ENCODE assay signal across 1 cellular context in the genomic region with DNA sequence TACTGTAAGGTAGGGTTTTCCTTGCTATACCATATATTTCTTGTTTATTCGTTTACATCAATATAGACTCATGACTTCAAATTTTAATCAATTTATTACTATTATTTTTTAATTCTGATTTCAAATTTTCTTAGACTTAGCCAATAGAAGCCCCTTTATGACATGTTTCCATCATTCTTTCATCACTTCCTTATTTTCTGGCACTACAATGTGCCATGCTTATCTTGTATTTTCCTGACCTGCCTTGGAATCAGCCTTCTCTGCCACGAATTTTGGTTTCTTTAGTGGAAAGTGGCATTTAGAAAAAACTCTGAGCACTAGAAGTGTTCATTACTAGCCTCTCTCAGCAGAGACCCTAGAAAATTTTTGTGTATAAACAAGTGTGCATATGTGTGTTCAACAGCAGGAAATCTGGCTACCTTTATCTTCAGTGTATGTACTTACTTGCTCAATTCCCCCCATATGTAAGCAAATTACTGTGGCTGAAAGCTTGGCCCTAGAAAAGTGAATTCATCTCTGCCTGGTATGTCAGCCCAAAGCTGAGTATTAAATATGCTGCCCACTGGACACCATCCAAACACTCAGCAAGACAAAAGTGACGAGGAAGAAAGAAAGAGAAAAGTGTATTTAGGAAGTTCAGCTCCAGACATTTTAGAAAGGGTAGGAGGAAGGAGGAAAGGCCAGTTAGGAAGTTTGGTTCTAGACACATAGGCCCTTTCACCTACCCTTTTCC.
A peak's percentile ranks its signal among the peaks of the same experiment; 100 is the strongest.
TF ChIP-seq lines count a peak whose summit lies in the region.

No MANE protein-coding gene starts in this region.

TF ChIP-seq in HepG2, 621 proteins besides CTCF, POLR2A, EP300 and RAD21 (continued from another document and continues in another):
- TF ChIP-seq, protein P1, sequence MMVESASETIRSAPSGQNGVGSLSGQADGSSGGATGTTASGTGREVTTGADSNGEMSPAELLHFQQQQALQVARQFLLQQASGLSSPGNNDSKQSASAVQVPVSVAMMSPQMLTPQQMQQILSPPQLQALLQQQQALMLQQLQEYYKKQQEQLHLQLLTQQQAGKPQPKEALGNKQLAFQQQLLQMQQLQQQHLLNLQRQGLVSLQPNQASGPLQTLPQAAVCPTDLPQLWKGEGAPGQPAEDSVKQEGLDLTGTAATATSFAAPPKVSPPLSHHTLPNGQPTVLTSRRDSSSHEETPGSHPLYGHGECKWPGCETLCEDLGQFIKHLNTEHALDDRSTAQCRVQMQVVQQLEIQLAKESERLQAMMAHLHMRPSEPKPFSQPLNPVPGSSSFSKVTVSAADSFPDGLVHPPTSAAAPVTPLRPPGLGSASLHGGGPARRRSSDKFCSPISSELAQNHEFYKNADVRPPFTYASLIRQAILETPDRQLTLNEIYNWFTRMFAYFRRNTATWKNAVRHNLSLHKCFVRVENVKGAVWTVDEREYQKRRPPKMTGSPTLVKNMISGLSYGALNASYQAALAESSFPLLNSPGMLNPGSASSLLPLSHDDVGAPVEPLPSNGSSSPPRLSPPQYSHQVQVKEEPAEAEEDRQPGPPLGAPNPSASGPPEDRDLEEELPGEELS (CRISPR knock-in tag; IDR thresholded peaks at IDR 0.05) = 0 out of 2 replicates have a peak, but pooled peaks have one; percentile 40
- no peak for TF ChIP-seq RELA (CRISPR knock-in tag; IDR thresholded peaks at IDR 0.05)
- TF ChIP-seq ZFP1 (CRISPR knock-in tag; IDR thresholded peaks at IDR 0.05) = no peak
- TF ChIP-seq, protein P2, sequence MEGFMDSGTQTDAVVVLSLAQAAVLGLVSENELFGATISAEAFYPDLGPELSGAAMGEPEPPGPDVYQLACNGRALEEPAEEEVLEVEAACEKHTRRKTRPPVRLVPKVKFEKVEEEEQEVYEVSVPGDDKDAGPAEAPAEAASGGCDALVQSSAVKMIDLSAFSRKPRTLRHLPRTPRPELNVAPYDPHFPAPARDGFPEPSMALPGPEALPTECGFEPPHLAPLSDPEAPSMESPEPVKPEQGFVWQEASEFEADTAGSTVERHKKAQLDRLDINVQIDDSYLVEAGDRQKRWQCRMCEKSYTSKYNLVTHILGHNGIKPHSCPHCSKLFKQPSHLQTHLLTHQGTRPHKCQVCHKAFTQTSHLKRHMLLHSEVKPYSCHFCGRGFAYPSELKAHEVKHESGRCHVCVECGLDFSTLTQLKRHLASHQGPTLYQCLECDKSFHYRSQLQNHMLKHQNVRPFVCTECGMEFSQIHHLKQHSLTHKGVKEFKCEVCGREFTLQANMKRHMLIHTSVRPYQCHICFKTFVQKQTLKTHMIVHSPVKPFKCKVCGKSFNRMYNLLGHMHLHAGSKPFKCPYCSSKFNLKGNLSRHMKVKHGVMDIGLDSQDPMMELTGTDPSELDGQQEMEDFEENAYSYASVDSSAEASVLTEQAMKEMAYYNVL (CRISPR knock-in tag; IDR thresholded peaks at IDR 0.05; ENCODE audit: borderline replicate concordance) = 0 out of 2 replicates have a peak, but pooled peaks have one; percentile 42
- TF ChIP-seq ZNF558 (CRISPR knock-in tag; IDR thresholded peaks at IDR 0.05; ENCODE audit: borderline replicate concordance) = no peak
- TF ChIP-seq ZNF160 (CRISPR knock-in tag; IDR thresholded peaks at IDR 0.05) = no peak
- TF ChIP-seq ISX (CRISPR knock-in tag; conservative IDR thresholded peaks at IDR 0.05) = no peak
- TF ChIP-seq, protein P3, sequence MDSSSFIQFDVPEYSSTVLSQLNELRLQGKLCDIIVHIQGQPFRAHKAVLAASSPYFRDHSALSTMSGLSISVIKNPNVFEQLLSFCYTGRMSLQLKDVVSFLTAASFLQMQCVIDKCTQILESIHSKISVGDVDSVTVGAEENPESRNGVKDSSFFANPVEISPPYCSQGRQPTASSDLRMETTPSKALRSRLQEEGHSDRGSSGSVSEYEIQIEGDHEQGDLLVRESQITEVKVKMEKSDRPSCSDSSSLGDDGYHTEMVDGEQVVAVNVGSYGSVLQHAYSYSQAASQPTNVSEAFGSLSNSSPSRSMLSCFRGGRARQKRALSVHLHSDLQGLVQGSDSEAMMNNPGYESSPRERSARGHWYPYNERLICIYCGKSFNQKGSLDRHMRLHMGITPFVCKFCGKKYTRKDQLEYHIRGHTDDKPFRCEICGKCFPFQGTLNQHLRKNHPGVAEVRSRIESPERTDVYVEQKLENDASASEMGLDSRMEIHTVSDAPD (CRISPR knock-in tag; IDR thresholded peaks at IDR 0.05) = no peak
- no peak for TF ChIP-seq ZNF33B (CRISPR knock-in tag; IDR thresholded peaks at IDR 0.05)
- TF ChIP-seq, protein P4, sequence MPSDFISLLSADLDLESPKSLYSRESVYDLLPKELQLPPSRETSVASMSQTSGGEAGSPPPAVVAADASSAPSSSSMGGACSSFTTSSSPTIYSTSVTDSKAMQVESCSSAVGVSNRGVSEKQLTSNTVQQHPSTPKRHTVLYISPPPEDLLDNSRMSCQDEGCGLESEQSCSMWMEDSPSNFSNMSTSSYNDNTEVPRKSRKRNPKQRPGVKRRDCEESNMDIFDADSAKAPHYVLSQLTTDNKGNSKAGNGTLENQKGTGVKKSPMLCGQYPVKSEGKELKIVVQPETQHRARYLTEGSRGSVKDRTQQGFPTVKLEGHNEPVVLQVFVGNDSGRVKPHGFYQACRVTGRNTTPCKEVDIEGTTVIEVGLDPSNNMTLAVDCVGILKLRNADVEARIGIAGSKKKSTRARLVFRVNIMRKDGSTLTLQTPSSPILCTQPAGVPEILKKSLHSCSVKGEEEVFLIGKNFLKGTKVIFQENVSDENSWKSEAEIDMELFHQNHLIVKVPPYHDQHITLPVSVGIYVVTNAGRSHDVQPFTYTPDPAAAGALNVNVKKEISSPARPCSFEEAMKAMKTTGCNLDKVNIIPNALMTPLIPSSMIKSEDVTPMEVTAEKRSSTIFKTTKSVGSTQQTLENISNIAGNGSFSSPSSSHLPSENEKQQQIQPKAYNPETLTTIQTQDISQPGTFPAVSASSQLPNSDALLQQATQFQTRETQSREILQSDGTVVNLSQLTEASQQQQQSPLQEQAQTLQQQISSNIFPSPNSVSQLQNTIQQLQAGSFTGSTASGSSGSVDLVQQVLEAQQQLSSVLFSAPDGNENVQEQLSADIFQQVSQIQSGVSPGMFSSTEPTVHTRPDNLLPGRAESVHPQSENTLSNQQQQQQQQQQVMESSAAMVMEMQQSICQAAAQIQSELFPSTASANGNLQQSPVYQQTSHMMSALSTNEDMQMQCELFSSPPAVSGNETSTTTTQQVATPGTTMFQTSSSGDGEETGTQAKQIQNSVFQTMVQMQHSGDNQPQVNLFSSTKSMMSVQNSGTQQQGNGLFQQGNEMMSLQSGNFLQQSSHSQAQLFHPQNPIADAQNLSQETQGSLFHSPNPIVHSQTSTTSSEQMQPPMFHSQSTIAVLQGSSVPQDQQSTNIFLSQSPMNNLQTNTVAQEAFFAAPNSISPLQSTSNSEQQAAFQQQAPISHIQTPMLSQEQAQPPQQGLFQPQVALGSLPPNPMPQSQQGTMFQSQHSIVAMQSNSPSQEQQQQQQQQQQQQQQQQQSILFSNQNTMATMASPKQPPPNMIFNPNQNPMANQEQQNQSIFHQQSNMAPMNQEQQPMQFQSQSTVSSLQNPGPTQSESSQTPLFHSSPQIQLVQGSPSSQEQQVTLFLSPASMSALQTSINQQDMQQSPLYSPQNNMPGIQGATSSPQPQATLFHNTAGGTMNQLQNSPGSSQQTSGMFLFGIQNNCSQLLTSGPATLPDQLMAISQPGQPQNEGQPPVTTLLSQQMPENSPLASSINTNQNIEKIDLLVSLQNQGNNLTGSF (CRISPR knock-in tag; IDR thresholded peaks at IDR 0.05) = no peak
- no peak for TF ChIP-seq SKI (IDR thresholded peaks at IDR 0.05; ENCODE audit: partially characterized antibody)
- no peak for TF ChIP-seq ZNF547 (CRISPR knock-in tag; IDR thresholded peaks at IDR 0.05)
- no peak for TF ChIP-seq ZNF230 (CRISPR knock-in tag; IDR thresholded peaks at IDR 0.05)
- no peak for TF ChIP-seq ZSCAN21 (CRISPR knock-in tag; IDR thresholded peaks at IDR 0.05; ENCODE audit: borderline replicate concordance)
- TF ChIP-seq ELF1 (CRISPR knock-in tag; IDR thresholded peaks at IDR 0.05) = no peak
- TF ChIP-seq ATF1 (CRISPR knock-in tag; IDR thresholded peaks at IDR 0.05) = no peak
- no peak for TF ChIP-seq YEATS4 (CRISPR knock-in tag; IDR thresholded peaks at IDR 0.05; ENCODE audit: borderline replicate concordance)
- no peak for TF ChIP-seq GPN1 (CRISPR knock-in tag; IDR thresholded peaks at IDR 0.05; ENCODE audit: borderline replicate concordance)
- no peak for TF ChIP-seq SMARCC2 (IDR thresholded peaks at IDR 0.05)
- no peak for TF ChIP-seq ZNF20 (CRISPR knock-in tag; IDR thresholded peaks at IDR 0.05)
- no peak for TF ChIP-seq TBX2 (CRISPR knock-in tag; IDR thresholded peaks at IDR 0.05; ENCODE audit: borderline replicate concordance)
- TF ChIP-seq, protein P5, sequence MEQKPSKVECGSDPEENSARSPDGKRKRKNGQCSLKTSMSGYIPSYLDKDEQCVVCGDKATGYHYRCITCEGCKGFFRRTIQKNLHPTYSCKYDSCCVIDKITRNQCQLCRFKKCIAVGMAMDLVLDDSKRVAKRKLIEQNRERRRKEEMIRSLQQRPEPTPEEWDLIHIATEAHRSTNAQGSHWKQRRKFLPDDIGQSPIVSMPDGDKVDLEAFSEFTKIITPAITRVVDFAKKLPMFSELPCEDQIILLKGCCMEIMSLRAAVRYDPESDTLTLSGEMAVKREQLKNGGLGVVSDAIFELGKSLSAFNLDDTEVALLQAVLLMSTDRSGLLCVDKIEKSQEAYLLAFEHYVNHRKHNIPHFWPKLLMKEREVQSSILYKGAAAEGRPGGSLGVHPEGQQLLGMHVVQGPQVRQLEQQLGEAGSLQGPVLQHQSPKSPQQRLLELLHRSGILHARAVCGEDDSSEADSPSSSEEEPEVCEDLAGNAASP (CRISPR knock-in tag; IDR thresholded peaks at IDR 0.05; ENCODE audit: borderline replicate concordance) = 0 out of 2 replicates have a peak, but pooled peaks have one; percentile 18
- TF ChIP-seq ARNT (IDR thresholded peaks at IDR 0.05) = no peak
- TF ChIP-seq, protein P6, sequence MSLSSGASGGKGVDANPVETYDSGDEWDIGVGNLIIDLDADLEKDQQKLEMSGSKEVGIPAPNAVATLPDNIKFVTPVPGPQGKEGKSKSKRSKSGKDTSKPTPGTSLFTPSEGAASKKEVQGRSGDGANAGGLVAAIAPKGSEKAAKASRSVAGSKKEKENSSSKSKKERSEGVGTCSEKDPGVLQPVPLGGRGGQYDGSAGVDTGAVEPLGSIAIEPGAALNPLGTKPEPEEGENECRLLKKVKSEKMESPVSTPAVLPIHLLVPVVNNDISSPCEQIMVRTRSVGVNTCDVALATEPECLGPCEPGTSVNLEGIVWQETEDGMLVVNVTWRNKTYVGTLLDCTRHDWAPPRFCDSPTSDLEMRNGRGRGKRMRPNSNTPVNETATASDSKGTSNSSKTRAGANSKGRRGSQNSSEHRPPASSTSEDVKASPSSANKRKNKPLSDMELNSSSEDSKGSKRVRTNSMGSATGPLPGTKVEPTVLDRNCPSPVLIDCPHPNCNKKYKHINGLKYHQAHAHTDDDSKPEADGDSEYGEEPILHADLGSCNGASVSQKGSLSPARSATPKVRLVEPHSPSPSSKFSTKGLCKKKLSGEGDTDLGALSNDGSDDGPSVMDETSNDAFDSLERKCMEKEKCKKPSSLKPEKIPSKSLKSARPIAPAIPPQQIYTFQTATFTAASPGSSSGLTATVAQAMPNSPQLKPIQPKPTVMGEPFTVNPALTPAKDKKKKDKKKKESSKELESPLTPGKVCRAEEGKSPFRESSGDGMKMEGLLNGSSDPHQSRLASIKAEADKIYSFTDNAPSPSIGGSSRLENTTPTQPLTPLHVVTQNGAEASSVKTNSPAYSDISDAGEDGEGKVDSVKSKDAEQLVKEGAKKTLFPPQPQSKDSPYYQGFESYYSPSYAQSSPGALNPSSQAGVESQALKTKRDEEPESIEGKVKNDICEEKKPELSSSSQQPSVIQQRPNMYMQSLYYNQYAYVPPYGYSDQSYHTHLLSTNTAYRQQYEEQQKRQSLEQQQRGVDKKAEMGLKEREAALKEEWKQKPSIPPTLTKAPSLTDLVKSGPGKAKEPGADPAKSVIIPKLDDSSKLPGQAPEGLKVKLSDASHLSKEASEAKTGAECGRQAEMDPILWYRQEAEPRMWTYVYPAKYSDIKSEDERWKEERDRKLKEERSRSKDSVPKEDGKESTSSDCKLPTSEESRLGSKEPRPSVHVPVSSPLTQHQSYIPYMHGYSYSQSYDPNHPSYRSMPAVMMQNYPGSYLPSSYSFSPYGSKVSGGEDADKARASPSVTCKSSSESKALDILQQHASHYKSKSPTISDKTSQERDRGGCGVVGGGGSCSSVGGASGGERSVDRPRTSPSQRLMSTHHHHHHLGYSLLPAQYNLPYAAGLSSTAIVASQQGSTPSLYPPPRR (CRISPR knock-in tag; IDR thresholded peaks at IDR 0.05; ENCODE audit: borderline replicate concordance) = peak; percentile 47; the same call in 1 of the 2 replicates
- no peak for TF ChIP-seq EEA1 (CRISPR knock-in tag; IDR thresholded peaks at IDR 0.05; ENCODE audit: borderline replicate concordance)
- TF ChIP-seq, protein P7, sequence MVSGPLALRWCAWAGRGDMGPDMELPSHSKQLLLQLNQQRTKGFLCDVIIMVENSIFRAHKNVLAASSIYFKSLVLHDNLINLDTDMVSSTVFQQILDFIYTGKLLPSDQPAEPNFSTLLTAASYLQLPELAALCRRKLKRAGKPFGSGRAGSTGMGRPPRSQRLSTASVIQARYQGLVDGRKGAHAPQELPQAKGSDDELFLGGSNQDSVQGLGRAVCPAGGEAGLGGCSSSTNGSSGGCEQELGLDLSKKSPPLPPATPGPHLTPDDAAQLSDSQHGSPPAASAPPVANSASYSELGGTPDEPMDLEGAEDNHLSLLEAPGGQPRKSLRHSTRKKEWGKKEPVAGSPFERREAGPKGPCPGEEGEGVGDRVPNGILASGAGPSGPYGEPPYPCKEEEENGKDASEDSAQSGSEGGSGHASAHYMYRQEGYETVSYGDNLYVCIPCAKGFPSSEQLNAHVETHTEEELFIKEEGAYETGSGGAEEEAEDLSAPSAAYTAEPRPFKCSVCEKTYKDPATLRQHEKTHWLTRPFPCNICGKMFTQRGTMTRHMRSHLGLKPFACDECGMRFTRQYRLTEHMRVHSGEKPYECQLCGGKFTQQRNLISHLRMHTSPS (CRISPR knock-in tag; IDR thresholded peaks at IDR 0.05; ENCODE audit: low read depth) = no peak
- TF ChIP-seq, protein P8, sequence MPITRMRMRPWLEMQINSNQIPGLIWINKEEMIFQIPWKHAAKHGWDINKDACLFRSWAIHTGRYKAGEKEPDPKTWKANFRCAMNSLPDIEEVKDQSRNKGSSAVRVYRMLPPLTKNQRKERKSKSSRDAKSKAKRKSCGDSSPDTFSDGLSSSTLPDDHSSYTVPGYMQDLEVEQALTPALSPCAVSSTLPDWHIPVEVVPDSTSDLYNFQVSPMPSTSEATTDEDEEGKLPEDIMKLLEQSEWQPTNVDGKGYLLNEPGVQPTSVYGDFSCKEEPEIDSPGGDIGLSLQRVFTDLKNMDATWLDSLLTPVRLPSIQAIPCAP (CRISPR knock-in tag; IDR thresholded peaks at IDR 0.05; ENCODE audit: low read depth) = no peak
- peak; percentile 33; the same call in 1 of the 2 replicates for TF ChIP-seq FOXC1 (CRISPR knock-in tag; IDR thresholded peaks at IDR 0.05; ENCODE audit: borderline replicate concordance)
- no peak for TF ChIP-seq ZNF776 (CRISPR knock-in tag; IDR thresholded peaks at IDR 0.05)
- TF ChIP-seq HNF4A (CRISPR knock-in tag; IDR thresholded peaks at IDR 0.05) = no peak
- TF ChIP-seq ZNF557 (CRISPR knock-in tag; IDR thresholded peaks at IDR 0.05) = no peak
- TF ChIP-seq ZSCAN12 (CRISPR knock-in tag; IDR thresholded peaks at IDR 0.05) = no peak
- TF ChIP-seq ZNF121 (CRISPR knock-in tag; IDR thresholded peaks at IDR 0.05) = no peak
- TF ChIP-seq BCL6 (CRISPR knock-in tag; IDR thresholded peaks at IDR 0.05) = peak; percentile 42; the same call in 1 of the 2 replicates
- TF ChIP-seq, protein P9, sequence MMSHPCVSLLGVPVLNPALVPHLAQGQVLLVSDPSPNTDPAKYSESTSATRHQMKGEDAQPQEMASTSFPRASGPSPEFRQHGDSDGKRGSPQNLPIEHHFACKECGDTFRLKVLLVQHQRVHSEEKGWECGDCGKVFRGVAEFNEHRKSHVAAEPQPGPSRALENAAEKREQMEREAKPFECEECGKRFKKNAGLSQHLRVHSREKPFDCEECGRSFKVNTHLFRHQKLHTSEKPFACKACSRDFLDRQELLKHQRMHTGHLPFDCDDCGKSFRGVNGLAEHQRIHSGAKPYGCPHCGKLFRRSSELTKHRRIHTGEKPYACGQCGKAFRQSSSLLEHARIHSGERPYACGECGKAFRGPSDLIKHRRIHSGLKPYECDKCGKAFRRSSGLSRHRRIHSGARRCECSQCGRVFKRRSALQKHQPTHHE (CRISPR knock-in tag; IDR thresholded peaks at IDR 0.05; ENCODE audit: borderline replicate concordance) = no peak
